ENCODE assay signal across 8 cellular contexts in genomic region chr14:35291709-35292050, GRCh38. TPM values are rescaled to one million over a fixed set of nuclear protein-coding genes. Genes with fewer than 3 reads are reported as not detected.
DNase-seq lines count a peak whose midpoint lies in the region; ATAC-seq and TF ChIP-seq lines count a peak whose summit lies in the region.
"Not testable (repeated sequence)": the region's sequence is repeated elsewhere in the genome, so short reads cannot be mapped to it uniquely, and the experiment has no call there.

No MANE protein-coding gene starts in this region.

- H3K9me2 ChIP-seq in OCI-LY7 (ENCODE audit: insufficient read depth, low read length), result not testable (repeated sequence)

- POLR2A ChIA-PET in OCI-LY7 (lab: Charles Lee), result interaction anchor here (0.6 to 5.7 kb wide), 20 partner anchors 8 to 461 kb away, joined by 3 to 37 read pairs (median 4); partner anchors contain the start of genes FAM177A1 and NFKBIA

- peak overlapping the region; percentile 24; the same call in 1 of the 2 replicates for H2AFZ ChIP-seq in OCI-LY7 (ENCODE audit: low read length)

- TF ChIP-seq EP300 in sigmoid colon (IDR thresholded peaks at IDR 0.05), result not testable (repeated sequence)

- peaks cover 11 to 14% of the 10 kb centered on the region in 2 donors for H3K36me3 Mint-ChIP-seq in activated T-cell treated with anti-CD3 and anti-CD28 coated beads, Interleukin-2, amount 50 U/mL, for 72 hours (ENCODE audit: insufficient read depth in 2 of 2)
- H3K36me3 Mint-ChIP-seq in mesothelial cell of epicardium, result not testable (repeated sequence)

- intact Hi-C loops in OCI-LY7 (cut with micrococcal nuclease; ENCODE audit: unreplicated experiment) (loop anchor here (1.0 to 5.0 kb wide), 4 partner anchors 113 to 579 kb away; partner anchors contain the start of genes CFL2, NFKBIA, PRORP and SRP54), heart left ventricle (cut with DNase I) (loop anchor here (1.0 to 5.0 kb wide), 8 partner anchors 45 to 116 kb away; partner anchors contain the start of gene NFKBIA (in 6 of the 10)), sigmoid colon (cut with DNase I) (loop anchor here (1.0 to 10.0 kb wide), 5 partner anchors 45 to 247 kb away; partner anchors contain the start of genes FAM177A1, NFKBIA, PPP2R3C and PRORP)
- intact Hi-C loops in uterus (cut with DNase I; ENCODE audit: low total_unique reads), result not testable (repeated sequence)

- peaks cover 22% of the 10 kb centered on the region; the same call in 1 of the 2 replicates for H4K20me1 ChIP-seq in OCI-LY7 (ENCODE audit: insufficient read depth, low read length)

- peak overlapping the region; percentile 96 to 98 for H3K4me3 Mint-ChIP-seq in activated T-cell treated with anti-CD3 and anti-CD28 coated beads, Interleukin-2, amount 50 U/mL, for 72 hours
- H3K4me3 Mint-ChIP-seq in mesothelial cell of epicardium, result peak overlapping the region; percentile 100

- H3K27me3 Mint-ChIP-seq in activated T-cell treated with anti-CD3 and anti-CD28 coated beads, Interleukin-2, amount 50 U/mL, for 72 hours (ENCODE audit: low read depth); mesothelial cell of epicardium (ENCODE audit: low read depth): not testable (repeated sequence)

- H3K27ac Mint-ChIP-seq in activated T-cell treated with anti-CD3 and anti-CD28 coated beads, Interleukin-2, amount 50 U/mL, for 72 hours, result peak overlapping the region; percentile 100
- peak overlapping the region; percentile 100 for H3K27ac Mint-ChIP-seq in mesothelial cell of epicardium

- not testable (repeated sequence) for H3K27me3 ChIP-seq in heart left ventricle, sigmoid colon, uterus

- H3K27ac ChIP-seq in OCI-LY7 (ENCODE audit: low read depth, low read length, poor library complexity, severe bottlenecking), result peak overlapping the region; percentile 99
- peak overlapping the region; percentile 60 to 96 (median 90) for H3K27ac ChIP-seq in heart left ventricle
- H3K27ac ChIP-seq in sigmoid colon, result peak overlapping the region; percentile 89 to 96 (median 92)
- peak overlapping the region; percentile 69 to 81 for H3K27ac ChIP-seq in uterus

- H3K9me3 ChIP-seq in OCI-LY7 (ENCODE audit: low read length); heart left ventricle; sigmoid colon; uterus: not testable (repeated sequence)

- not testable (repeated sequence) for DNase-seq in OCI-LY7 (ENCODE audit: low spot score); activated T-cell treated with anti-CD3 and anti-CD28 coated beads, Interleukin-2, amount 50 U/mL, for 72 hours; choroid plexus epithelial cell (ENCODE audit: low read depth); heart left ventricle; mesothelial cell of epicardium (ENCODE audit: low spot score in 2 of 2, unreplicated experiment in 2 of 2); sigmoid colon; uterus

- WGBS in heart left ventricle, 4 donors, result 1 to 2% (median 2%) methylated on average over 11 of the region's 11 CpGs
- WGBS in sigmoid colon, 2 donors, result 0% methylated on average over 11 of the region's 11 CpGs

- ATAC-seq in activated T-cell treated with anti-CD3 and anti-CD28 coated beads, Interleukin-2, amount 50 U/mL, for 72 hours (replicated peaks in 1 of 2), result not testable (repeated sequence)
- peak in 1 of 4 donors; percentile 3 for ATAC-seq in heart left ventricle

- peaks cover 73% of the 10 kb centered on the region for H3K4me1 ChIP-seq in OCI-LY7 (ENCODE audit: insufficient read depth, low read length, poor library complexity, severe bottlenecking)
- peaks cover 0 to 60% (median 39%) of the 10 kb centered on the region in 12 donors for H3K4me1 ChIP-seq in heart left ventricle
- peaks cover 0 to 47% (median 39%) of the 10 kb centered on the region in 4 donors for H3K4me1 ChIP-seq in sigmoid colon
- H3K4me1 ChIP-seq in uterus, result peaks cover 0 to 16% of the 10 kb centered on the region in 2 donors

- not testable (repeated sequence) for TF ChIP-seq POLR2A in heart left ventricle (IDR thresholded peaks at IDR 0.05); sigmoid colon (IDR thresholded peaks at IDR 0.05); uterus (IDR thresholded peaks at IDR 0.05)

- TSS peak; percentile 99 for BruUV-seq in OCI-LY7 (replicated peaks; lab: Mats Ljungman, UMichigan)

- H3K4me3 ChIP-seq in GM12875 (ENCODE audit: low read depth, low read length), result peak overlapping the region; percentile 25
- H3K4me3 ChIP-seq in OCI-LY7 (ENCODE audit: low read depth, low read length, poor library complexity, severe bottlenecking), result peak overlapping the region; percentile 96
- H3K4me3 ChIP-seq in choroid plexus epithelial cell (ENCODE audit: low read depth, low read length), result peak overlapping the region; percentile 92
- peak overlapping the region; percentile 69 to 97 (median 88) for H3K4me3 ChIP-seq in heart left ventricle
- peak overlapping the region; percentile 77 to 89 (median 80) for H3K4me3 ChIP-seq in sigmoid colon
- peak overlapping the region; percentile 75 to 91 for H3K4me3 ChIP-seq in uterus

- peak overlapping the region; percentile 59 for H3K4me2 ChIP-seq in OCI-LY7 (ENCODE audit: low read length)

- H3K36me3 ChIP-seq in OCI-LY7 (ENCODE audit: insufficient read depth, low read length) (peaks cover 38% of the 10 kb centered on the region), heart left ventricle (peaks cover 0 to 12% (median 0%) of the 10 kb centered on the region in 9 donors)
- not testable (repeated sequence) for H3K36me3 ChIP-seq in sigmoid colon, uterus

- peaks cover 72% of the 10 kb centered on the region for H3K4me1 Mint-ChIP-seq in activated T-cell treated with anti-CD3 and anti-CD28 coated beads, Interleukin-2, amount 50 U/mL, for 72 hours (ENCODE audit: low read depth)
- peaks cover 32% of the 10 kb centered on the region for H3K4me1 Mint-ChIP-seq in mesothelial cell of epicardium

- TF ChIP-seq CTCF in GM12875 (IDR thresholded peaks at IDR 0.05; ENCODE audit: borderline replicate concordance, insufficient read depth, low read depth, low read length); OCI-LY7 (conservative IDR thresholded peaks at IDR 0.05; ENCODE audit: low read length); choroid plexus epithelial cell (conservative IDR thresholded peaks at IDR 0.05; ENCODE audit: low read depth, low read length); heart left ventricle (IDR thresholded peaks at IDR 0.05); mesothelial cell of epicardium (IDR thresholded peaks at IDR 0.05; ENCODE audit: unreplicated experiment); sigmoid colon (IDR thresholded peaks at IDR 0.05); uterus (IDR thresholded peaks at IDR 0.05): not testable (repeated sequence)

- CTCF ChIA-PET in OCI-LY7 (lab: Charles Lee; ENCODE audit: unreplicated experiment), result interaction anchor here (0.7 to 0.9 kb wide), 2 partner anchors 118 to 170 kb away, joined by 3 read pairs; partner anchors contain the start of gene PPP2R3C

- peaks cover 44% of the 10 kb centered on the region for H3K79me2 ChIP-seq in OCI-LY7 (ENCODE audit: insufficient read depth, low read depth, low read length)

- not testable (repeated sequence) for H3K9me3 Mint-ChIP-seq in activated T-cell treated with anti-CD3 and anti-CD28 coated beads, Interleukin-2, amount 50 U/mL, for 72 hours; mesothelial cell of epicardium

RNA-seq across cellular contexts. Expression of gene PSMA6, which starts 0.5 kb away (rescaled TPM):
- total RNA-seq in OCI-LY7 (2014; rRNA removed; shearing (Covaris generic)), result 208 and 216 TPM in 2 replicates
- total RNA-seq in OCI-LY7 (2022), result 249 and 267 TPM in 2 replicates
- 100 to 1,000 TPM; 325 to 349 TPM for total RNA-seq in activated T-cell treated with anti-CD3 and anti-CD28 coated beads, Interleukin-2, amount 50 U/mL, for 72 hours
- total RNA-seq in heart left ventricle, result 100 to 1,000 TPM; 146 to 230 (median 176) TPM
- 100 to 1,000 TPM; 123 to 293 TPM for polyA plus RNA-seq in heart left ventricle
- total RNA-seq in mesothelial cell of epicardium, result 155 to 156 TPM (median 156 TPM) in 3 replicates
- 100 to 1,000 TPM; 104 to 203 (median 169) TPM for total RNA-seq in sigmoid colon
- polyA plus RNA-seq in sigmoid colon, result 100 to 1,000 TPM; 240 to 344 (median 257) TPM
- total RNA-seq in uterus, result 100 to 1,000 TPM; 114 to 180 (median 142) TPM

Comparison
In these comparisons a context has a peak if more than half of its experiments do, and no peak if none do; other contexts are left out.
1. H3K4me3 ChIP-seq: peak in every context shown above with its lines; median percentile 96 in OCI-LY7; 92 in choroid plexus epithelial cell; 88 in heart left ventricle; 83 in uterus; 80 in sigmoid colon; 25 in GM12875.